12 cellular contexts compared by ENCODE assay signal in genomic region chr5:148986636-148987035, GRCh38.
"Had no signal": no experiment of that assay in that cellular context is flagged by ENCODE, and none has a peak within 500 bp of the region (broad histone marks: within the 10 kb centered on the region; RNA-seq: fewer than 3 reads in every experiment).

No MANE protein-coding gene starts in this region.

- H3K4me3 ChIP-seq: ascending aorta, cardiac muscle cell, pancreas, tibial artery had no signal

- ATAC-seq: left colon, pancreas, T-cell had no signal

- DNase-seq: activated CD4-positive, alpha-beta memory T cell treated with anti-CD3 and anti-CD28 coated beads for 36 hours; activated naive CD4-positive, alpha-beta T cell; activated T-cell treated with anti-CD3 and anti-CD28 coated beads, Interleukin-2, amount 50 U/mL, for 72 hours; immature natural killer cell; left colon; pancreas; T-cell; T1000; tibial artery had no signal

- H3K9me3 Mint-ChIP-seq: activated CD4-positive, alpha-beta memory T cell treated with anti-CD3 and anti-CD28 coated beads for 36 hours; activated T-cell treated with anti-CD3 and anti-CD28 coated beads, Interleukin-2, amount 50 U/mL, for 72 hours; neural crest cell had no signal

- H3K9me3 ChIP-seq: ascending aorta, pancreas, tibial artery had no signal

- H3K27ac ChIP-seq: ascending aorta, cardiac muscle cell, pancreas, tibial artery had no signal

- H3K27me3 ChIP-seq: ascending aorta, cardiac muscle cell, pancreas, tibial artery had no signal

- H3K36me3 ChIP-seq: ascending aorta, cardiac muscle cell, pancreas, tibial artery had no signal

- H3K36me3 Mint-ChIP-seq: activated CD4-positive, alpha-beta memory T cell treated with anti-CD3 and anti-CD28 coated beads for 36 hours had no signal

- H3K4me1 ChIP-seq: ascending aorta, pancreas had no signal

- H3K27ac Mint-ChIP-seq: activated CD4-positive, alpha-beta memory T cell treated with anti-CD3 and anti-CD28 coated beads for 36 hours; activated T-cell treated with anti-CD3 and anti-CD28 coated beads, Interleukin-2, amount 50 U/mL, for 72 hours; immature natural killer cell; T-cell had no signal

- H3K4me3 Mint-ChIP-seq: activated CD4-positive, alpha-beta memory T cell treated with anti-CD3 and anti-CD28 coated beads for 36 hours; activated T-cell treated with anti-CD3 and anti-CD28 coated beads, Interleukin-2, amount 50 U/mL, for 72 hours; immature natural killer cell; neural crest cell; T-cell had no signal

- H3K4me1 Mint-ChIP-seq: neural crest cell, T-cell had no signal
